In genomic region chr10:71461457-71461856, GRCh38 we compare ENCODE assay signal across 11 cellular contexts.
"Had no signal": no experiment of that assay in that cellular context is flagged by ENCODE, and none has a peak within 500 bp of the region (broad histone marks: within the 10 kb centered on the region; RNA-seq: fewer than 3 reads in every experiment).

No MANE protein-coding gene starts in this region.

- H3K4me3 ChIP-seq: GM23248, GM23338, HAP-1 had no signal

- H3K4me1 Mint-ChIP-seq: GM23338 had no signal

- H3K9me3 ChIP-seq: HAP-1 had no signal

- H3K9ac ChIP-seq: GM23248 had no signal

- H3K9me3 Mint-ChIP-seq: GM23338, H9, HFFc6 had no signal

- H2AFZ ChIP-seq: GM23248, GM23338 had no signal

- H3K4me1 ChIP-seq: HAP-1 had no signal

- H3K4me2 ChIP-seq: GM23338 had no signal

- H3K27ac Mint-ChIP-seq: GM23338, H9, HFFc6 had no signal

- DNase-seq: GM23248, GOT3, H7, H9, HCEC 1CT, HFFc6 had no signal

- FAIRE-seq: H1, H54 had no signal

- H3K4me3 Mint-ChIP-seq: GM23338, H9, HFFc6 had no signal

- H3K27ac ChIP-seq: GM23248 had no signal

- ATAC-seq: GM23338, HCT116 had no signal

- H3K36me3 ChIP-seq: HAP-1 had no signal
